Comparison of ENCODE assay signal across 20 cellular contexts in genomic region chr14:23022849-23023499, GRCh38. TPM values are rescaled to one million over a fixed set of nuclear protein-coding genes. Genes with fewer than 3 reads are reported as not detected.
DNase-seq lines count a peak whose midpoint lies in the region; ATAC-seq and TF ChIP-seq lines count a peak whose summit lies in the region.
"Had no signal": no experiment of that assay in that cellular context is flagged by ENCODE, and none has a peak within 500 bp of the region (broad histone marks: within the 10 kb centered on the region; RNA-seq: fewer than 3 reads in every experiment).

No MANE protein-coding gene starts in this region.

- intact Hi-C loops in A673 (cut with micrococcal nuclease; ENCODE audit: unreplicated experiment) = no loop called here

- DNase-seq in A673 (ENCODE audit: low spot score) = no peak
- DNase-seq in GM23338 (ENCODE audit: low spot score) = no peak
- DNase-seq in activated naive CD8-positive, alpha-beta T cell treated with anti-CD3 and anti-CD28 coated beads, Interleukin-2, amount 50 U/mL, for 24 hours = no peak
- no peak for DNase-seq in DMS153 (lab: John Stamatoyannopoulos, UW)
- no peak for DNase-seq in COLO829 (ENCODE audit: low spot score)
- DNase-seq in immature natural killer cell = no peak
- DNase-seq: activated CD4-positive, alpha-beta T cell treated with anti-CD3 and anti-CD28 coated beads, Interleukin-2, amount 50 U/mL, for 48 hours; activated effector memory CD4-positive, alpha-beta T cell treated with Interleukin-2 at 50 U/mL for 16 hours; DMS 273 treated with DMSO at 0.1 percent for 48 hours; gastrocnemius medialis; KBM-7; left ventricle myocardium inferior; NCI-H2081; NCI-H748 treated with DMSO at 0.1 percent for 48 hours; small intestine; thyroid gland had no signal

- H3K27me3 ChIP-seq in A673 (replicated peaks; ENCODE audit: insufficient read depth, low read depth, low read length, poor library complexity) = no peaks in the 10 kb centered on the region
- H3K27me3 ChIP-seq in GM23338 (ENCODE audit: insufficient read depth) = no peaks in the 10 kb centered on the region
- H3K27me3 ChIP-seq: gastrocnemius medialis, thyroid gland had no signal

- no peak; the same call in 2 of the 3 replicates for ATAC-seq in GM23338
- no peak for ATAC-seq in activated naive CD8-positive, alpha-beta T cell treated with anti-CD3 and anti-CD28 coated beads, Interleukin-2, amount 50 U/mL, for 24 hours
- ATAC-seq: gastrocnemius medialis had no signal

- H3K36me3 Mint-ChIP-seq in GM23338 (ENCODE audit: low read depth) (peaks cover 28% of the 10 kb centered on the region), immature natural killer cell (peaks cover 4 to 22% (median 11%) of the 10 kb centered on the region in 3 donors)
- H3K36me3 Mint-ChIP-seq in activated naive CD8-positive, alpha-beta T cell treated with anti-CD3 and anti-CD28 coated beads, Interleukin-2, amount 50 U/mL, for 24 hours (ENCODE audit: low read depth) = peaks cover 31% of the 10 kb centered on the region

- H2AFZ ChIP-seq in GM23338 = no peak overlapping the region

- peaks cover 4% of the 10 kb centered on the region; the same call in 1 of the 2 replicates for H3K79me2 ChIP-seq in GM23338 (replicated peaks; ENCODE audit: insufficient read depth)

- no peak overlapping the region for H3K4me2 ChIP-seq in GM23338

- H3K9me3 Mint-ChIP-seq in GM23338 (no peaks in the 10 kb centered on the region), immature natural killer cell (no peaks in the 10 kb centered on the region)
- H3K9me3 Mint-ChIP-seq in activated naive CD8-positive, alpha-beta T cell treated with anti-CD3 and anti-CD28 coated beads, Interleukin-2, amount 50 U/mL, for 24 hours = no peaks in the 10 kb centered on the region

- H3K4me3 Mint-ChIP-seq in GM23338 = no peak overlapping the region
- no peak overlapping the region for H3K4me3 Mint-ChIP-seq in activated naive CD8-positive, alpha-beta T cell treated with anti-CD3 and anti-CD28 coated beads, Interleukin-2, amount 50 U/mL, for 24 hours
- H3K4me3 Mint-ChIP-seq in immature natural killer cell = no peak overlapping the region

- no peak for TF ChIP-seq CTCF in A673 (conservative IDR thresholded peaks at IDR 0.05; ENCODE audit: low read depth, low read length)
- no peak for TF ChIP-seq CTCF in GM23338 (conservative IDR thresholded peaks at IDR 0.05; ENCODE audit: low read depth in 2 of 2)

- peaks cover 66% of the 10 kb centered on the region for H3K4me1 ChIP-seq in A673 (ENCODE audit: insufficient read depth, low read length, poor library complexity, severe bottlenecking)
- peaks cover 18% of the 10 kb centered on the region for H3K4me1 ChIP-seq in GM23338 (ENCODE audit: insufficient read depth)
- H3K4me1 ChIP-seq: thyroid gland had no signal

- BruUV-seq in A673 (replicated peaks; lab: Mats Ljungman, UMichigan) = no TSS peak

- H3F3A ChIP-seq in GM23338 (replicated peaks; ENCODE audit: low read depth) = peaks cover 7% of the 10 kb centered on the region; the same call in 1 of the 2 replicates

- peaks cover 26% of the 10 kb centered on the region for H3K4me1 Mint-ChIP-seq in GM23338
- peaks cover 41% of the 10 kb centered on the region for H3K4me1 Mint-ChIP-seq in activated naive CD8-positive, alpha-beta T cell treated with anti-CD3 and anti-CD28 coated beads, Interleukin-2, amount 50 U/mL, for 24 hours
- H3K4me1 Mint-ChIP-seq in immature natural killer cell = peaks cover 0 to 4% of the 10 kb centered on the region in 2 donors

- peaks cover 16% of the 10 kb centered on the region for H4K20me1 ChIP-seq in GM23338 (replicated peaks; ENCODE audit: insufficient read depth)

- no peaks in the 10 kb centered on the region for H3K9me3 ChIP-seq in A673 (ENCODE audit: low read depth, low read length, poor library complexity, severe bottlenecking)
- H3K9me3 ChIP-seq: gastrocnemius medialis, left ventricle myocardium inferior, thyroid gland had no signal

- POLR2A ChIA-PET in A673 (lab: Charles Lee; ENCODE audit: low non-redundant PET) = interaction anchor here (0.7 kb wide), 1 partner anchor 66 kb away, joined by 3 read pairs; the partner anchor contains the start of gene HAUS4

- H3K27me3 Mint-ChIP-seq in GM23338 (ENCODE audit: insufficient read depth, low read depth, poor library complexity) (peaks cover 5% of the 10 kb centered on the region), immature natural killer cell (ENCODE audit: low read depth in 3 of 3) (peaks cover 0 to 3% (median 0%) of the 10 kb centered on the region in 3 donors)
- no peaks in the 10 kb centered on the region for H3K27me3 Mint-ChIP-seq in activated naive CD8-positive, alpha-beta T cell treated with anti-CD3 and anti-CD28 coated beads, Interleukin-2, amount 50 U/mL, for 24 hours

- H3K27ac Mint-ChIP-seq in GM23338 (peak overlapping the region; percentile 66), immature natural killer cell (peak overlapping the region in 1 of 6 donors; percentile 40)
- peak overlapping the region; percentile 37 for H3K27ac Mint-ChIP-seq in activated naive CD8-positive, alpha-beta T cell treated with anti-CD3 and anti-CD28 coated beads, Interleukin-2, amount 50 U/mL, for 24 hours

- peaks cover 15% of the 10 kb centered on the region for H3K36me3 ChIP-seq in A673 (ENCODE audit: insufficient read depth, low read length, poor library complexity, severe bottlenecking)
- H3K36me3 ChIP-seq in GM23338 (ENCODE audit: insufficient read depth) = peaks cover 21% of the 10 kb centered on the region; the same call in 1 of the 2 replicates

- H3K9me2 ChIP-seq in GM23338 (ENCODE audit: insufficient read depth) = no peaks in the 10 kb centered on the region

- H3K4me3 ChIP-seq in A673 (ENCODE audit: low read depth, low read length, poor library complexity, severe bottlenecking) = no peak overlapping the region
- no peak overlapping the region for H3K4me3 ChIP-seq in GM23338
- H3K4me3 ChIP-seq: gastrocnemius medialis, left ventricle myocardium inferior, thyroid gland had no signal

- CTCF ChIA-PET in A673 (lab: Charles Lee) = no interaction called here

- peak overlapping the region; percentile 95 for H3K27ac ChIP-seq in A673 (ENCODE audit: low read depth, low read length, poor library complexity, severe bottlenecking)
- H3K27ac ChIP-seq in GM23338 (ENCODE audit: low read depth) = peak overlapping the region; percentile 69; the same call in 1 of the 2 replicates
- H3K27ac ChIP-seq: epithelial cell of prostate, gastrocnemius medialis, left ventricle myocardium inferior, thyroid gland had no signal

TF ChIP-seq in GM23338, 12 proteins besides CTCF, POLR2A, EP300 and RAD21 (continues in another document):
- TF ChIP-seq EZH2 (IDR thresholded peaks at IDR 0.05; ENCODE audit: low read depth, unreplicated experiment) (no peak), STAT1 (IDR thresholded peaks at IDR 0.05; ENCODE audit: unreplicated experiment) (no peak), ZNF331 (CRISPR knock-in tag; IDR thresholded peaks at IDR 0.05; ENCODE audit: low read depth) (no peak), ETS1 (IDR thresholded peaks at IDR 0.05) (no peak)

RNA-seq across cellular contexts. Expression of gene PSMB5, which starts 11.7 kb away (rescaled TPM):
- total RNA-seq in A673 (2021) = 491 and 500 TPM in 2 replicates
- total RNA-seq in GM23338 (2014; rRNA removed; shearing (Covaris generic)) = 229 and 265 TPM in 2 replicates
- polyA plus RNA-seq in GM23338 (2016; fragmentation: Nextera tagmentation; extraction: Ambion mirVana) = 341 and 367 TPM in 2 replicates
- 10 to 100 TPM; 25.6 to 54.3 (median 39.7) TPM for polyA plus RNA-seq in immature natural killer cell

RNA-seq across cellular contexts. Expression of gene C14orf93, which starts 13.0 kb away (rescaled TPM):
- total RNA-seq in A673 (2021) = 9.9 and 10.8 TPM in 2 replicates
- total RNA-seq in GM23338 (2014; rRNA removed; shearing (Covaris generic)) = 11.7 and 12.4 TPM in 2 replicates
- polyA plus RNA-seq in GM23338 (2016; fragmentation: Nextera tagmentation; extraction: Ambion mirVana) (3.5 and 4.1 TPM in 2 replicates), immature natural killer cell (1 to 10 TPM; 3.4 to 9.8 (median 5.0) TPM)

RNA-seq across cellular contexts. Expression of gene PSMB11, which starts 19.0 kb away (rescaled TPM):
- not detected in 2 replicates for total RNA-seq in A673 (2021)
- total RNA-seq in GM23338 (2014; rRNA removed; shearing (Covaris generic)) = 0.07 and 0.19 TPM in 2 replicates
- polyA plus RNA-seq in GM23338 (2016; fragmentation: Nextera tagmentation; extraction: Ambion mirVana) (not detected in 2 replicates), immature natural killer cell (not detected)
- total RNA-seq: gastrocnemius medialis, H1, left ventricle myocardium inferior, myocyte, posterior vena cava, thyroid gland had no signal
- polyA plus RNA-seq: H1, small intestine had no signal

RNA-seq across cellular contexts. Expression of gene CDH24, which starts 34.3 kb away (rescaled TPM):
- 44.8 and 47.0 TPM in 2 replicates for total RNA-seq in A673 (2021)
- 16.9 and 17.8 TPM in 2 replicates for total RNA-seq in GM23338 (2014; rRNA removed; shearing (Covaris generic))
- polyA plus RNA-seq in GM23338 (2016; fragmentation: Nextera tagmentation; extraction: Ambion mirVana) = 4.4 and 6.2 TPM in 2 replicates
- polyA plus RNA-seq in immature natural killer cell = 1 to 10 TPM in 1 of 3 donors, under 1 TPM in 2; 0.64 to 1.2 (median 0.78) TPM

RNA-seq across cellular contexts. Expression of gene AJUBA, which starts 40.6 kb away (rescaled TPM):
- total RNA-seq in A673 (2021) = 37.6 and 43.6 TPM in 2 replicates
- 45.8 and 55.9 TPM in 2 replicates for total RNA-seq in GM23338 (2014; rRNA removed; shearing (Covaris generic))
- polyA plus RNA-seq in GM23338 (2016; fragmentation: Nextera tagmentation; extraction: Ambion mirVana) (11.8 and 12.5 TPM in 2 replicates), immature natural killer cell (under 1 TPM in 2 of 3 donors, not detected in 1; 0.18 to 0.21 TPM)
